In genomic region chr15:83016906-83017305, GRCh38 we compare ENCODE assay signal across 26 cellular contexts.
"Had no signal": no experiment of that assay in that cellular context is flagged by ENCODE, and none has a peak within 500 bp of the region (broad histone marks: within the 10 kb centered on the region; RNA-seq: fewer than 3 reads in every experiment).

No MANE protein-coding gene starts in this region.

- ATAC-seq: activated T-cell treated with anti-CD3 and anti-CD28 coated beads, Interleukin-2, amount 50 U/mL, for 4 hours; esophagus mucosa; left lobe of liver; lower lobe of right lung; stimulated activated naive B cell treated with anti-CD40 and anti-IgM and Interleukin-4, amounts not matched to agents 10 μg/mL and 1 μg/mL and 100 μg/mL, for 72 hours; T-helper 17 cell had no signal

- H3K27me3 Mint-ChIP-seq: activated naive CD4-positive, alpha-beta T cell treated with anti-CD3 and anti-CD28 coated beads, Interleukin-2, amount 10 ng/mL, durations not matched to agents 7 days and 5 days; dendritic cell treated with granulocyte-macrophage colony-stimulating factor and Interleukin-4, amounts not matched to agents 40 ng/mL and 50 ng/mL, for 4 days; naive B cell; stimulated activated naive B cell treated with anti-CD40 and anti-IgM and Interleukin-4, amounts not matched to agents 10 μg/mL and 1 μg/mL and 100 μg/mL, for 72 hours; T-helper 17 cell had no signal

- H3K36me3 Mint-ChIP-seq: naive B cell had no signal

- H3K4me3 Mint-ChIP-seq: activated naive CD4-positive, alpha-beta T cell treated with anti-CD3 and anti-CD28 coated beads, Interleukin-2, amount 10 ng/mL, durations not matched to agents 7 days and 5 days; activated T-cell treated with anti-CD3 and anti-CD28 coated beads, Interleukin-2, amount 50 U/mL, for 4 hours; dendritic cell treated with granulocyte-macrophage colony-stimulating factor and Interleukin-4, amounts not matched to agents 40 ng/mL and 50 ng/mL, for 4 days; naive B cell; neural crest cell; stimulated activated naive B cell treated with anti-CD40 and anti-IgM and Interleukin-4, amounts not matched to agents 10 μg/mL and 1 μg/mL and 100 μg/mL, for 72 hours had no signal

- H3K9me3 Mint-ChIP-seq: activated naive CD4-positive, alpha-beta T cell treated with anti-CD3 and anti-CD28 coated beads, Interleukin-2, amount 10 ng/mL, durations not matched to agents 7 days and 5 days; activated T-cell treated with anti-CD3 and anti-CD28 coated beads, Interleukin-2, amount 50 U/mL, for 4 hours; dendritic cell treated with granulocyte-macrophage colony-stimulating factor and Interleukin-4, amounts not matched to agents 40 ng/mL and 50 ng/mL, for 4 days had no signal

- H3K27ac Mint-ChIP-seq: activated naive CD4-positive, alpha-beta T cell treated with anti-CD3 and anti-CD28 coated beads, Interleukin-2, amount 10 ng/mL, durations not matched to agents 7 days and 5 days; dendritic cell treated with granulocyte-macrophage colony-stimulating factor and Interleukin-4, amounts not matched to agents 40 ng/mL and 50 ng/mL, for 4 days; stimulated activated naive B cell treated with anti-CD40 and anti-IgM and Interleukin-4, amounts not matched to agents 10 μg/mL and 1 μg/mL and 100 μg/mL, for 72 hours; T-helper 17 cell had no signal

- H3K4me3 ChIP-seq: cardiac muscle cell, lower lobe of right lung, sigmoid colon, smooth muscle cell, vagina had no signal

- DNase-seq: activated CD4-positive, alpha-beta T cell treated with anti-CD3 and anti-CD28 coated beads for 4 hours; activated CD4-positive, CD25-positive, alpha-beta regulatory T cell; activated CD8-positive, alpha-beta memory T cell treated with anti-CD3 and anti-CD28 coated beads for 24 hours; activated CD8-positive, alpha-beta memory T cell treated with anti-CD3 and anti-CD28 coated beads, Interleukin-2, amount 50 U/mL, for 4 hours; activated effector memory CD4-positive, alpha-beta T cell treated with anti-CD3 and anti-CD28 coated beads, Interleukin-2, amount 50 U/mL, for 16 hours; activated naive CD4-positive, alpha-beta T cell treated with anti-CD3 and anti-CD28 coated beads, Interleukin-2, amount 10 ng/mL, durations not matched to agents 7 days and 5 days; activated T-cell treated with anti-CD3 and anti-CD28 coated beads, Interleukin-2, amount 50 U/mL, for 4 hours; amygdala; effector memory CD4-positive, alpha-beta T cell; foreskin melanocyte; lower lobe of right lung; naive B cell; occipital lobe; sigmoid colon; stimulated activated CD4-positive, alpha-beta T cell treated with anti-CD3 and anti-CD28 coated beads, Interleukin-2, amount 100 ng/mL, for 48 hours; stimulated activated CD8-positive, alpha-beta memory T cell treated with anti-CD3 and anti-CD28 coated beads, Interleukin-4, amount 100 ng/mL, for 48 hours; stimulated activated naive B cell treated with anti-CD40 and anti-IgM and Interleukin-4, amounts not matched to agents 10 μg/mL and 1 μg/mL and 100 μg/mL, for 72 hours; T-helper 17 cell; trophoblast cell had no signal
